In the genomic region with DNA sequence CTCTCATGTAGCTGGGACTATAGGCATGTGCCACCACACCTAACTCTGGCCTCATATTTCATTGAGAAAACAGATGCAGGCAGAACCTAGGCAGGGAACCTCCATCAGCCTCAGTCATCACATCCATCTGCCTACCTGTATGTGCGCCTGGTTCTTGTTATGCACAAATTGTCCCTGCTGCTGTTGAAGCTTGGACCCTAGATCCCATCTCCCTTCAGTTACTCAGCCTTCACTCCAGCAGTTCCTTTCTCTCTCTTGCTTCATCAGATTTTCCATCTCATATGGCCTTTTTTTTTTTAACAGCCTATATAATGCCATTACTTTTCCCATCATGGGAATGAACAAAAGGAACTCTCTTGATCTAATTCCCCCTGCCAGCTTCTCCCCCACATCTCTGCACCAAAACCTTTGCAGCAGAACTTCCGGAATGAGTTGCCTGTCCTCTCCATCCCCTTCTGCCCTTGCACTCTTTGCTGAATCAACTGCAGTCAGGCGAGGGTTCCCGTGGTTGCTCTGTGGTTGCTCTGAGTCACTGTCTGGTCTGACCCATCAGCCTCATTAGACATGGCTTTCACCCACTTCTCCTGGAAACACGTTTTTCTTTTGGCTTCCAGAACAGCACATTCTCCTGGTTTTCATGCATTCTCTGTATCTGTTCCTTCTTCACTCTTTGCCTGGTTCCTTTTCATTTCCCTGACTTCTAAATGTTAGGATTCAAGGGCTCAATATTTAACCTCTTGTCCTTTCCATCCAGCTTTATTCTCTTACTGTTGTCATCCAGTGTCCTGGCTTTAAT, we compare ENCODE assay signal across 8 cellular contexts. TPM values are rescaled to one million over a fixed set of nuclear protein-coding genes. Genes with fewer than 3 reads are reported as not detected.
DNase-seq lines count a peak whose midpoint lies in the region; ATAC-seq, FAIRE-seq and TF ChIP-seq lines count a peak whose summit lies in the region.

No MANE protein-coding gene starts in this region.

- 37% methylated on average over 4 of the region's 5 CpGs for WGBS in right lobe of liver (ENCODE audit: insufficient coverage, low coverage, low lambda C conversion rate, missing lambda C conversion rate)
- WGBS in HepG2 (ENCODE audit: low lambda C conversion rate): 78% methylated on average over 5 of the region's 5 CpGs

- TF ChIP-seq CTCF in right lobe of liver (IDR thresholded peaks at IDR 0.05) (no peak), HepG2 (CRISPR knock-in tag; IDR thresholded peaks at IDR 0.05) (no peak)

- CTCF ChIA-PET in HepG2 (lab: Yijun Ruan, JAX; ENCODE audit: low intra/inter-chr PET ratio, low total read pairs): no interaction called here

- no peak for TF ChIP-seq RAD21 in HepG2 (CRISPR knock-in tag; IDR thresholded peaks at IDR 0.05)

- H3K27me3 ChIP-seq in right lobe of liver: no peaks in the 10 kb centered on the region
- no peaks in the 10 kb centered on the region for H3K27me3 ChIP-seq in HepG2 (ENCODE audit: control insufficient read depth in 1 of 2, insufficient read depth in 2 of 2, low read length in 2 of 2)

- intact Hi-C loops in right lobe of liver (cut with DNase I): no loop called here
- intact Hi-C loops in HepG2 (cut with micrococcal nuclease; ENCODE audit: unreplicated experiment): no loop called here

- TF ChIP-seq EP300 in HepG2 (IDR thresholded peaks at IDR 0.05; ENCODE audit: low read depth in 2 of 2, low read length in 2 of 2): no peak
- TF ChIP-seq EP300 in HepG2 (CRISPR knock-in tag; IDR thresholded peaks at IDR 0.05; ENCODE audit: borderline replicate concordance): no peak

- no peak overlapping the region for H3K4me3 ChIP-seq in right lobe of liver
- no peak overlapping the region for H3K4me3 ChIP-seq in HepG2 (replicated peaks in 1 of 3; ENCODE audit: insufficient read depth in 1 of 3, low read depth in 2 of 3, low read length in 3 of 3)

- peaks cover 5% of the 10 kb centered on the region for H3K79me2 ChIP-seq in HepG2 (ENCODE audit: insufficient read depth, low read length)

- FAIRE-seq in HepG2 (lab: Jason Lieb, UNC): no peak

- no peak overlapping the region for H3K27ac ChIP-seq in right lobe of liver
- H3K27ac ChIP-seq in HepG2 (ENCODE audit: extremely low read length, insufficient read depth, low read length): no peak overlapping the region

- H3K36me3 ChIP-seq in right lobe of liver (no peaks in the 10 kb centered on the region), HepG2 (replicated peaks in 1 of 2; ENCODE audit: control insufficient read depth in 1 of 2, insufficient read depth in 2 of 2, low read length in 2 of 2) (peaks cover 10 to 37% of the 10 kb centered on the region in 2 experiments; a peak in 4 of 5 replicates)

- H2AFZ ChIP-seq in HepG2 (ENCODE audit: low read length): no peak overlapping the region

- no peaks in the 10 kb centered on the region for H3K4me1 ChIP-seq in right lobe of liver
- no peaks in the 10 kb centered on the region for H3K4me1 ChIP-seq in HepG2 (ENCODE audit: insufficient read depth, low read length)

- in situ Hi-C loops in HepG2 (cut with HindIII; ENCODE audit: extremely low pct_ligation_motif_present, low pct_unique_long_range_greater_than_20kb): no loop called here
- in situ Hi-C loops in SK-MEL-5 (cut with HindIII; ENCODE audit: low pct_unique_long_range_greater_than_20kb, low sequenced_read_pairs): no loop called here

- TF ChIP-seq POLR2A in right lobe of liver (IDR thresholded peaks at IDR 0.05) (no peak), HepG2 (IDR thresholded peaks at IDR 0.05; ENCODE audit: insufficient read depth in 1 of 2, low read depth in 2 of 2, low read length in 2 of 2) (no peak)

- no peak overlapping the region for H3K4me2 ChIP-seq in HepG2 (ENCODE audit: low read depth, low read length)

- H4K20me1 ChIP-seq in HepG2 (ENCODE audit: insufficient read depth, low read length): no peaks in the 10 kb centered on the region

- ATAC-seq in right lobe of liver (peak; percentile 25 to 78 (median 52)), HepG2 (no peak), GM21786 (IDR thresholded peaks at IDR 0.05; ENCODE audit: unreplicated experiment) (no peak)

- BruUV-seq in HepG2 (replicated peaks; lab: Mats Ljungman, UMichigan): no TSS peak

- H3K9ac ChIP-seq in HepG2 (ENCODE audit: insufficient read depth, low read depth, low read length): no peak overlapping the region

- POLR2A ChIA-PET in HepG2 (lab: Yijun Ruan, JAX): no interaction called here

- DNase-seq in right lobe of liver (no peak), HepG2 (ENCODE audit: low spot score) (no peak), SK-MEL-5 (ENCODE audit: low read depth, low spot score) (peak; percentile 85), amniotic epithelial cell (ENCODE audit: low read depth) (peak; percentile 97), hypothalamus (lab: John Stamatoyannopoulos, UW) (peak in 31 of 51 donors; percentile 11 to 80 (median 40)), OCI-M2 (lab: John Stamatoyannopoulos, UW; ENCODE audit: unreplicated experiment) (no peak)
- peak; percentile 44 for DNase-seq in stimulated activated CD4-positive, alpha-beta T cell treated with anti-CD3 and anti-CD28 coated beads, Interleukin-4, amount 100 ng/mL, for 1 hour

- H3K9me3 ChIP-seq in right lobe of liver (no peaks in the 10 kb centered on the region), HepG2 (ENCODE audit: low read length) (no peaks in the 10 kb centered on the region)

TF ChIP-seq in HepG2, 621 proteins besides CTCF, POLR2A, EP300 and RAD21:
- TF ChIP-seq THYN1 (CRISPR knock-in tag; IDR thresholded peaks at IDR 0.05; ENCODE audit: borderline replicate concordance, low read depth): no peak
- TF ChIP-seq SUZ12 (IDR thresholded peaks at IDR 0.05; ENCODE audit: low read depth, low read length): no peak
- TF ChIP-seq, protein P1, sequence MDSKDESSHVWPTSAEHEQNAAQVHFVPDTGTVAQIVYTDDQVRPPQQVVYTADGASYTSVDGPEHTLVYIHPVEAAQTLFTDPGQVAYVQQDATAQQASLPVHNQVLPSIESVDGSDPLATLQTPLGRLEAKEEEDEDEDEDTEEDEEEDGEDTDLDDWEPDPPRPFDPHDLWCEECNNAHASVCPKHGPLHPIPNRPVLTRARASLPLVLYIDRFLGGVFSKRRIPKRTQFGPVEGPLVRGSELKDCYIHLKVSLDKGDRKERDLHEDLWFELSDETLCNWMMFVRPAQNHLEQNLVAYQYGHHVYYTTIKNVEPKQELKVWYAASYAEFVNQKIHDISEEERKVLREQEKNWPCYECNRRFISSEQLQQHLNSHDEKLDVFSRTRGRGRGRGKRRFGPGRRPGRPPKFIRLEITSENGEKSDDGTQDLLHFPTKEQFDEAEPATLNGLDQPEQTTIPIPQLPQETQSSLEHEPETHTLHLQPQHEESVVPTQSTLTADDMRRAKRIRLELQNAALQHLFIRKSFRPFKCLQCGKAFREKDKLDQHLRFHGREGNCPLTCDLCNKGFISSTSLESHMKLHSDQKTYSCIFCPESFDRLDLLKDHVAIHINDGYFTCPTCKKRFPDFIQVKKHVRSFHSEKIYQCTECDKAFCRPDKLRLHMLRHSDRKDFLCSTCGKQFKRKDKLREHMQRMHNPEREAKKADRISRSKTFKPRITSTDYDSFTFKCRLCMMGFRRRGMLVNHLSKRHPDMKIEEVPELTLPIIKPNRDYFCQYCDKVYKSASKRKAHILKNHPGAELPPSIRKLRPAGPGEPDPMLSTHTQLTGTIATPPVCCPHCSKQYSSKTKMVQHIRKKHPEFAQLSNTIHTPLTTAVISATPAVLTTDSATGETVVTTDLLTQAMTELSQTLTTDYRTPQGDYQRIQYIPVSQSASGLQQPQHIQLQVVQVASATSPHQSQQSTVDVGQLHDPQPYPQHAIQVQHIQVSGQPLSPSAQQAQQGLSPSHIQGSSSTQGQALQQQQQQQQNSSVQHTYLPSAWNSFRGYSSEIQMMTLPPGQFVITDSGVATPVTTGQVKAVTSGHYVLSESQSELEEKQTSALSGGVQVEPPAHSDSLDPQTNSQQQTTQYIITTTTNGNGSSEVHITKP (CRISPR knock-in tag; IDR thresholded peaks at IDR 0.05; ENCODE audit: low read depth): no peak
- TF ChIP-seq ZNF124 (CRISPR knock-in tag; IDR thresholded peaks at IDR 0.05): no peak
- no peak for TF ChIP-seq SALL2 (CRISPR knock-in tag; IDR thresholded peaks at IDR 0.05)

RNA-seq across cellular contexts. Expression of a gene that starts 41.5 kb away (rescaled TPM):
- 10 to 100 TPM; 11.4 to 27.9 (median 22.6) TPM for total RNA-seq in right lobe of liver
- total RNA-seq in HepG2 (2016; rRNA removed; fragmentation: Illumina TruSeq; extraction: Trizol): 24.8 and 32.0 TPM in 2 replicates
- 8.2 and 8.9 TPM in 2 replicates for total RNA-seq in HepG2 (2016; cell fraction: cytosol; rRNA removed; fragmentation: Illumina TruSeq; extraction: Trizol; ENCODE audit: low read depth)
- 25.2 and 27.0 TPM in 2 replicates for total RNA-seq in HepG2 (2016; cell fraction: insoluble cytoplasmic fraction; rRNA removed; fragmentation: Illumina TruSeq; extraction: Trizol)
- total RNA-seq in HepG2 (2016; cell fraction: membrane; rRNA removed; fragmentation: Illumina TruSeq; extraction: Trizol): 17.6 and 18.3 TPM in 2 replicates
- total RNA-seq in HepG2 (2016; cell fraction: nucleus; rRNA removed; fragmentation: Illumina TruSeq; extraction: Trizol): 21.7 and 24.4 TPM in 2 replicates
- polyA plus RNA-seq in HepG2 (2011; rRNA removed): 15.2 and 15.3 TPM in 2 replicates
- 13.1 and 13.4 TPM in 2 replicates for polyA plus RNA-seq in HepG2 (2011; cell fraction: cytosol; rRNA removed)
- 27.1 and 31.0 TPM in 2 replicates for polyA plus RNA-seq in HepG2 (2011; cell fraction: nucleus; rRNA removed)
- polyA plus RNA-seq in HepG2 (2012): 30.9 and 36.8 TPM in 2 replicates
- 3.9 and 4.2 TPM in 2 replicates for polyA plus RNA-seq in HepG2 (2016; cell fraction: cytosol; fragmentation: Illumina TruSeq; extraction: Trizol; ENCODE audit: low read depth)
- polyA plus RNA-seq in HepG2 (2016; cell fraction: insoluble cytoplasmic fraction; fragmentation: Illumina TruSeq; extraction: Trizol; ENCODE audit: low read depth): 26.3 and 39.4 TPM in 2 replicates
- 12.1 and 14.1 TPM in 2 replicates for polyA plus RNA-seq in HepG2 (2016; cell fraction: membrane; fragmentation: Illumina TruSeq; extraction: Trizol; ENCODE audit: low read depth)
- polyA plus RNA-seq in HepG2 (2016; cell fraction: nucleus; fragmentation: Illumina TruSeq; extraction: Trizol; ENCODE audit: insufficient read depth, low read depth): 34.1 and 39.2 TPM in 2 replicates
- 27.1 and 39.8 TPM in 2 replicates for polyA minus RNA-seq in HepG2 (2011; rRNA and poly(A)+ RNA removed; ENCODE audit: low replicate concordance)
- 20.1 and 22.2 TPM in 2 replicates for polyA minus RNA-seq in HepG2 (2011; cell fraction: cytosol; rRNA and poly(A)+ RNA removed)
- polyA minus RNA-seq in HepG2 (2011; cell fraction: nucleus; rRNA and poly(A)+ RNA removed): 26.5 and 28.8 TPM in 2 replicates
- 28.9 and 29.9 TPM in 2 replicates for total RNA-seq in SK-MEL-5 (2014; rRNA removed; shearing (Covaris generic))
- 34.7 and 42.2 TPM in 2 replicates for polyA plus RNA-seq in SK-MEL-5 (2015; cell fraction: cytosol; rRNA removed)
- polyA plus RNA-seq in SK-MEL-5 (2015; cell fraction: nucleus; rRNA removed): 29.6 and 42.0 TPM in 2 replicates

Comparison
In these comparisons a context has a peak if more than half of its experiments do, and no peak if none do; other contexts are left out.
1. ATAC-seq: peak in right lobe of liver (4 of 4); none in HepG2 (single experiment) and GM21786 (single experiment).
2. DNase-seq: peak in SK-MEL-5 (single experiment), amniotic epithelial cell (single experiment), hypothalamus (31 of 51) and stimulated activated CD4-positive, alpha-beta T cell treated with anti-CD3 and anti-CD28 coated beads, Interleukin-4, amount 100 ng/mL, for 1 hour (single experiment); none in right lobe of liver (0 of 3), HepG2 (single experiment) and OCI-M2 (single experiment).